12 cellular contexts compared by ENCODE assay signal in the genomic region with DNA sequence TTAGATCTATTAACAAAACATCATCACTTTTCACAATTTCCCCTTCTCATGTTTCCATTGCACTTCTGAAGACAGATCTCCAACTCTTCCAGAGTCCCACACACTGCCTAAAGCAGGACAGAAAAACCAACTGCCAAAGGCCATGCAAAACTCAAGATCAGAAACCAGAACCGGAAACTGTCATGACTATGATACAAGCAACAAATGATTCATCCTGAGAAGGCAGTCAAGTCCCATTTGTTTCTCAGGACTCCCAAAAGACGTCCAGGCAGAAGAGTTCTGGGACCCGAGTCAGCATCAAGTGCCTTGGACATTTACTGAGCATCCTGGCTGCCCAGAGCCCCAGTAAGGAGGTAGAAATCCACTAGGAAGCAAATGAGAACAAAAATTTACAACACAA. TPM values are rescaled to one million over a fixed set of nuclear protein-coding genes. Genes with fewer than 3 reads are reported as not detected.
DNase-seq lines count a peak whose midpoint lies in the region; ATAC-seq and TF ChIP-seq lines count a peak whose summit lies in the region.
"Had no signal": no experiment of that assay in that cellular context is flagged by ENCODE, and none has a peak within 500 bp of the region (broad histone marks: within the 10 kb centered on the region; RNA-seq: fewer than 3 reads in every experiment).

No MANE protein-coding gene starts in this region.

- H3K27me3 Mint-ChIP-seq in CD4-positive, alpha-beta memory T cell, result no peaks in the 10 kb centered on the region
- no peaks in the 10 kb centered on the region for H3K27me3 Mint-ChIP-seq in activated naive CD8-positive, alpha-beta T cell treated with anti-CD3 and anti-CD28 coated beads, Interleukin-2, amount 50 U/mL, for 24 hours

- ATAC-seq in GM18909 (IDR thresholded peaks at IDR 0.05; ENCODE audit: poor library complexity, unreplicated experiment) (peak; percentile 63), HG03432 (IDR thresholded peaks at IDR 0.05; ENCODE audit: unreplicated experiment) (peak; percentile 76)
- peak; percentile 81 for ATAC-seq in activated naive CD8-positive, alpha-beta T cell treated with anti-CD3 and anti-CD28 coated beads, Interleukin-2, amount 50 U/mL, for 24 hours

- peak in 2 of 5 donors; percentile 17 to 22 for DNase-seq in CD4-positive, alpha-beta memory T cell
- DNase-seq in activated naive CD8-positive, alpha-beta T cell treated with anti-CD3 and anti-CD28 coated beads, Interleukin-2, amount 50 U/mL, for 24 hours, result no peak
- DNase-seq in NCI-H1436 treated with DMSO at 0.1 percent for 48 hours (lab: John Stamatoyannopoulos, UW) (no peak), testis (no peak), COLO668 (lab: John Stamatoyannopoulos, UW; ENCODE audit: unreplicated experiment) (no peak), NCI-H1694 treated with DMSO at 0.1 percent for 48 hours (lab: John Stamatoyannopoulos, UW) (no peak)
- DNase-seq: Calu3, NCI-H82 had no signal

- WGBS in testis, 2 donors, result 84 to 88% methylated on average over 3 of the region's 3 CpGs

- H3K4me1 ChIP-seq in CD4-positive, alpha-beta memory T cell (ENCODE audit: insufficient read depth, low read length), result peaks cover 91% of the 10 kb centered on the region
- H3K4me1 ChIP-seq in testis, result peaks cover 3% of the 10 kb centered on the region

- peaks cover 52 to 57% of the 10 kb centered on the region in 2 donors for H3K36me3 Mint-ChIP-seq in CD4-positive, alpha-beta memory T cell
- H3K36me3 Mint-ChIP-seq in activated naive CD8-positive, alpha-beta T cell treated with anti-CD3 and anti-CD28 coated beads, Interleukin-2, amount 50 U/mL, for 24 hours (ENCODE audit: low read depth), result peaks cover 14% of the 10 kb centered on the region

- no peaks in the 10 kb centered on the region for H3K36me3 ChIP-seq in CD4-positive, alpha-beta memory T cell (ENCODE audit: insufficient read depth, low read length)
- no peaks in the 10 kb centered on the region for H3K36me3 ChIP-seq in testis (ENCODE audit: low read depth, missing control alignments)
- H3K36me3 ChIP-seq: cardiac muscle cell had no signal

- CTCF ChIA-PET in CD4-positive, alpha-beta memory T cell (lab: Charles Lee; ENCODE audit: partially characterized antibody), result interaction anchor here (1.4 kb wide), 1 partner anchor 27 kb away, joined by 4 read pairs; no protein-coding TSS in a partner anchor

- TF ChIP-seq CTCF in testis (IDR thresholded peaks at IDR 0.05), result no peak

- peak overlapping the region; percentile 25 for H3K27ac ChIP-seq in CD4-positive, alpha-beta memory T cell (ENCODE audit: low read depth, low read length)
- no peak overlapping the region for H3K27ac ChIP-seq in testis
- H3K27ac ChIP-seq: cardiac muscle cell had no signal

- H3K27me3 ChIP-seq in CD4-positive, alpha-beta memory T cell (ENCODE audit: insufficient read depth, low read length), result no peaks in the 10 kb centered on the region
- no peaks in the 10 kb centered on the region for H3K27me3 ChIP-seq in testis
- H3K27me3 ChIP-seq: cardiac muscle cell had no signal

- POLR2A ChIA-PET in CD4-positive, alpha-beta memory T cell (lab: Charles Lee; ENCODE audit: partially characterized antibody), result interaction anchor here (1.0 to 2.8 kb wide), 5 partner anchors 8 to 71 kb away, joined by 3 to 16 read pairs (median 4); a partner anchor contains a TSS

- intact Hi-C loops in CD4-positive, alpha-beta memory T cell (cut with micrococcal nuclease), result loop anchor here (1.0 to 2.0 kb wide), 2 partner anchors 9 to 16 kb away; no protein-coding TSS in a partner anchor
- intact Hi-C loops in testis (cut with DNase I; ENCODE audit: low total_unique reads), result no loop called here

- no peaks in the 10 kb centered on the region for H3K9me3 Mint-ChIP-seq in CD4-positive, alpha-beta memory T cell
- no peaks in the 10 kb centered on the region for H3K9me3 Mint-ChIP-seq in activated naive CD8-positive, alpha-beta T cell treated with anti-CD3 and anti-CD28 coated beads, Interleukin-2, amount 50 U/mL, for 24 hours
- H3K9me3 Mint-ChIP-seq: neural crest cell had no signal

- no peak overlapping the region for H3K4me3 ChIP-seq in CD4-positive, alpha-beta memory T cell (ENCODE audit: low read length in 2 of 2)
- no peak overlapping the region for H3K4me3 ChIP-seq in testis
- H3K4me3 ChIP-seq: cardiac muscle cell had no signal

- H3K9me3 ChIP-seq in CD4-positive, alpha-beta memory T cell (ENCODE audit: control insufficient read depth in 1 of 2, low read length in 2 of 2), result no peaks in the 10 kb centered on the region
- no peaks in the 10 kb centered on the region for H3K9me3 ChIP-seq in testis

- TF ChIP-seq POLR2A in testis (IDR thresholded peaks at IDR 0.05), result no peak

- H3K4me1 Mint-ChIP-seq in CD4-positive, alpha-beta memory T cell, result peaks cover 59 to 91% (median 76%) of the 10 kb centered on the region in 4 donors
- peaks cover 63% of the 10 kb centered on the region for H3K4me1 Mint-ChIP-seq in activated naive CD8-positive, alpha-beta T cell treated with anti-CD3 and anti-CD28 coated beads, Interleukin-2, amount 50 U/mL, for 24 hours

- peak overlapping the region in 7 of 8 donors; percentile 57 to 85 (median 76) for H3K4me3 Mint-ChIP-seq in CD4-positive, alpha-beta memory T cell
- peak overlapping the region; percentile 46 for H3K4me3 Mint-ChIP-seq in activated naive CD8-positive, alpha-beta T cell treated with anti-CD3 and anti-CD28 coated beads, Interleukin-2, amount 50 U/mL, for 24 hours
- H3K4me3 Mint-ChIP-seq: neural crest cell had no signal

- peak overlapping the region; percentile 89 to 95 (median 93) for H3K27ac Mint-ChIP-seq in CD4-positive, alpha-beta memory T cell
- peak overlapping the region; percentile 79 for H3K27ac Mint-ChIP-seq in activated naive CD8-positive, alpha-beta T cell treated with anti-CD3 and anti-CD28 coated beads, Interleukin-2, amount 50 U/mL, for 24 hours

RNA-seq across cellular contexts. Expression of a gene that starts 38.8 kb away (rescaled TPM):
- 100 to 1,000 TPM; 163 to 172 TPM for total RNA-seq in CD4-positive, alpha-beta memory T cell
- polyA plus RNA-seq in CD4-positive, alpha-beta memory T cell, result 100 to 1,000 TPM in 1 of 2 donors, 10 to 100 TPM in 1; 47.9 to 124 TPM
- 10 to 100 TPM; 12.8 to 13.0 TPM for total RNA-seq in testis
- polyA plus RNA-seq in testis (ENCODE audit: insufficient read depth, low read depth, low replicate concordance), result 7.0 TPM

Comparison
In these comparisons a context has a peak if more than half of its experiments do, and no peak if none do; other contexts are left out.
1. RNA of a gene that starts 38.8 kb away (total RNA-seq): 163 to 172 TPM in CD4-positive, alpha-beta memory T cell; 12.8 to 13.0 TPM in testis; every median in the first group is over 10 times any median in the second.
2. Peak in every context shown above with its lines, with median percentiles within 50 percentile points of each other: ATAC-seq.